1 cellular context compared by ENCODE assay signal in the genomic region with DNA sequence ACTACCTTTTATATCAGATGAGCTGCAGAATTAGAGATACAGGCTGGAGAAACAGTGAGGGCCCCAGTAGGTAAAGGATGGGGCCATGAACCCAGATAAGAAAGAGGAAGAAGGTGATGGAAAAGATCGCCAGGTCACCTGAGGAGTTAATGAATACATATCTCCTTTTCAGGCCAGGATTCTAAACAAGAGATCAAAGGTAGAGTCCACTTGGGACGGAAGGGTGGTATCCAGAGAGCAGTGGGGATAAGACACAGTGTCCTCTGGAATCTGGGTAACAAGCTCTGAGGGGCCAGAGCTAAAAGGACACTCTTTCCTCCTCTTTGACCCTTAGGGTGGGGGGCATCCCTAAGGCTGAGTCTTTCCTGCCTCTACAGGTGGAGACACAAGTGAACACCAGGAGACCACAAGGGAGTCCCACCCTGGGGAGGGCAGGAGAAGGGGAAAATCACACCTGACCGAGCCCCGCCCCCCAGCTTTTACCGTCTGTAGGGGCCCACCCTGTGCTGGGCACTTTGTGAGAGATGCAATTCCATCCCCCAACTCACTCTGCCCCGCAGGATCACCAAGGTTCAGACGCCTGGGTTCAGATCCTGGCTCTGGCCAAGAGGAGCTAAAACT.
TF ChIP-seq lines count a peak whose summit lies in the region.

No MANE protein-coding gene starts in this region.

TF ChIP-seq in HepG2, 621 proteins besides CTCF, POLR2A, EP300 and RAD21 (continued from another document and continues in another):
- no peak for TF ChIP-seq PRMT3 (CRISPR knock-in tag; IDR thresholded peaks at IDR 0.05; ENCODE audit: borderline replicate concordance, low read depth)
- TF ChIP-seq, protein P1, sequence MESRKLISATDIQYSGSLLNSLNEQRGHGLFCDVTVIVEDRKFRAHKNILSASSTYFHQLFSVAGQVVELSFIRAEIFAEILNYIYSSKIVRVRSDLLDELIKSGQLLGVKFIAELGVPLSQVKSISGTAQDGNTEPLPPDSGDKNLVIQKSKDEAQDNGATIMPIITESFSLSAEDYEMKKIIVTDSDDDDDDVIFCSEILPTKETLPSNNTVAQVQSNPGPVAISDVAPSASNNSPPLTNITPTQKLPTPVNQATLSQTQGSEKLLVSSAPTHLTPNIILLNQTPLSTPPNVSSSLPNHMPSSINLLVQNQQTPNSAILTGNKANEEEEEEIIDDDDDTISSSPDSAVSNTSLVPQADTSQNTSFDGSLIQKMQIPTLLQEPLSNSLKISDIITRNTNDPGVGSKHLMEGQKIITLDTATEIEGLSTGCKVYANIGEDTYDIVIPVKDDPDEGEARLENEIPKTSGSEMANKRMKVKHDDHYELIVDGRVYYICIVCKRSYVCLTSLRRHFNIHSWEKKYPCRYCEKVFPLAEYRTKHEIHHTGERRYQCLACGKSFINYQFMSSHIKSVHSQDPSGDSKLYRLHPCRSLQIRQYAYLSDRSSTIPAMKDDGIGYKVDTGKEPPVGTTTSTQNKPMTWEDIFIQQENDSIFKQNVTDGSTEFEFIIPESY (CRISPR knock-in tag; IDR thresholded peaks at IDR 0.05): no peak
- TF ChIP-seq, protein P2, sequence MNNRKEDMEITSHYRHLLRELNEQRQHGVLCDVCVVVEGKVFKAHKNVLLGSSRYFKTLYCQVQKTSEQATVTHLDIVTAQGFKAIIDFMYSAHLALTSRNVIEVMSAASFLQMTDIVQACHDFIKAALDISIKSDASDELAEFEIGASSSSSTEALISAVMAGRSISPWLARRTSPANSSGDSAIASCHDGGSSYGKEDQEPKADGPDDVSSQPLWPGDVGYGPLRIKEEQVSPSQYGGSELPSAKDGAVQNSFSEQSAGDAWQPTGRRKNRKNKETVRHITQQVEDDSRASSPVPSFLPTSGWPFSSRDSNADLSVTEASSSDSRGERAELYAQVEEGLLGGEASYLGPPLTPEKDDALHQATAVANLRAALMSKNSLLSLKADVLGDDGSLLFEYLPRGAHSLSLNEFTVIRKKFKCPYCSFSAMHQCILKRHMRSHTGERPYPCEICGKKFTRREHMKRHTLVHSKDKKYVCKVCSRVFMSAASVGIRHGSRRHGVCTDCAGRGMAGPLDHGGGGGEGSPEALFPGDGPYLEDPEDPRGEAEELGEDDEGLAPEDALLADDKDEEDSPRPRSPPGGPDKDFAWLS (CRISPR knock-in tag; IDR thresholded peaks at IDR 0.05; ENCODE audit: borderline replicate concordance): no peak
- no peak for TF ChIP-seq U2AF1 (optimal IDR thresholded peaks at IDR 0.05; ENCODE audit: low read depth, low read length)
- TF ChIP-seq, protein P3, sequence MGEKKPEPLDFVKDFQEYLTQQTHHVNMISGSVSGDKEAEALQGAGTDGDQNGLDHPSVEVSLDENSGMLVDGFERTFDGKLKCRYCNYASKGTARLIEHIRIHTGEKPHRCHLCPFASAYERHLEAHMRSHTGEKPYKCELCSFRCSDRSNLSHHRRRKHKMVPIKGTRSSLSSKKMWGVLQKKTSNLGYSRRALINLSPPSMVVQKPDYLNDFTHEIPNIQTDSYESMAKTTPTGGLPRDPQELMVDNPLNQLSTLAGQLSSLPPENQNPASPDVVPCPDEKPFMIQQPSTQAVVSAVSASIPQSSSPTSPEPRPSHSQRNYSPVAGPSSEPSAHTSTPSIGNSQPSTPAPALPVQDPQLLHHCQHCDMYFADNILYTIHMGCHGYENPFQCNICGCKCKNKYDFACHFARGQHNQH (CRISPR knock-in tag; IDR thresholded peaks at IDR 0.05): no peak; the same call in 1 of the 2 replicates
- no peak for TF ChIP-seq YEATS2 (CRISPR knock-in tag; IDR thresholded peaks at IDR 0.05; ENCODE audit: borderline replicate concordance)
- TF ChIP-seq, protein P4, sequence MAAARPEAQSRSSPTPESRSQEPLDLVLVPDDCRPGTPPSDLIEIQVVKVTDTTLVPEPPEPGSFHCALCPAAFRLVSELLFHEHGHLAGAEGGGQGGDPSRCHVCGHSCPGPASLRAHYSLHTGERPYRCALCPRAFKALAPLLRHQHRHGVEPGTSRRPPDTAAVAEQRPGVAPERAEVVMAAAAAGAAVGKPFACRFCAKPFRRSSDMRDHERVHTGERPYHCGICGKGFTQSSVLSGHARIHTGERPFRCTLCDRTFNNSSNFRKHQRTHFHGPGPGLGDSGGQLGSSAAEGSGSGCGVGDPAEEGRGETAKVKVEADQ (CRISPR knock-in tag; IDR thresholded peaks at IDR 0.05; ENCODE audit: borderline replicate concordance): no peak
- TF ChIP-seq ZNF616 (CRISPR knock-in tag; IDR thresholded peaks at IDR 0.05; ENCODE audit: low read depth): no peak
- no peak for TF ChIP-seq KLF11 (CRISPR knock-in tag; IDR thresholded peaks at IDR 0.05)
- peak; percentile 90 for TF ChIP-seq NR2F6 (IDR thresholded peaks at IDR 0.05)
- peak; percentile 73 for TF ChIP-seq NR2F6 (CRISPR knock-in tag; IDR thresholded peaks at IDR 0.05)
- TF ChIP-seq HMG20A (CRISPR knock-in tag; IDR thresholded peaks at IDR 0.05; ENCODE audit: borderline replicate concordance): peak; percentile 32; the same call in 1 of the 2 replicates
- no peak for TF ChIP-seq ZNF496 (CRISPR knock-in tag; IDR thresholded peaks at IDR 0.05; ENCODE audit: insufficient replicate concordance)
- TF ChIP-seq ZNF530 (CRISPR knock-in tag; IDR thresholded peaks at IDR 0.05; ENCODE audit: low read depth): no peak
- peak; percentile 41; the same call in 1 of the 2 replicates for TF ChIP-seq ZMYM3 (CRISPR knock-in tag; IDR thresholded peaks at IDR 0.05)
- peak; percentile 25; the same call in 1 of the 2 replicates for TF ChIP-seq SIX1 (CRISPR knock-in tag; IDR thresholded peaks at IDR 0.05; ENCODE audit: borderline replicate concordance)
- no peak for TF ChIP-seq FIP1L1 (IDR thresholded peaks at IDR 0.05; ENCODE audit: borderline replicate concordance, insufficient read depth, low read depth, low read length)
- TF ChIP-seq NCOA1 (CRISPR knock-in tag; IDR thresholded peaks at IDR 0.05): no peak
- peak; percentile 61; the same call in 1 of the 2 replicates for TF ChIP-seq ZNF264 (CRISPR knock-in tag; IDR thresholded peaks at IDR 0.05)
- TF ChIP-seq IRX3 (CRISPR knock-in tag; IDR thresholded peaks at IDR 0.05; ENCODE audit: borderline replicate concordance, low read depth): no peak
- TF ChIP-seq ZNF672 (CRISPR knock-in tag; IDR thresholded peaks at IDR 0.05): no peak
- TF ChIP-seq, protein P5, sequence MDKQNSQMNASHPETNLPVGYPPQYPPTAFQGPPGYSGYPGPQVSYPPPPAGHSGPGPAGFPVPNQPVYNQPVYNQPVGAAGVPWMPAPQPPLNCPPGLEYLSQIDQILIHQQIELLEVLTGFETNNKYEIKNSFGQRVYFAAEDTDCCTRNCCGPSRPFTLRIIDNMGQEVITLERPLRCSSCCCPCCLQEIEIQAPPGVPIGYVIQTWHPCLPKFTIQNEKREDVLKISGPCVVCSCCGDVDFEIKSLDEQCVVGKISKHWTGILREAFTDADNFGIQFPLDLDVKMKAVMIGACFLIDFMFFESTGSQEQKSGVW (CRISPR knock-in tag; IDR thresholded peaks at IDR 0.05; ENCODE audit: borderline replicate concordance): no peak
- TF ChIP-seq, protein P6, sequence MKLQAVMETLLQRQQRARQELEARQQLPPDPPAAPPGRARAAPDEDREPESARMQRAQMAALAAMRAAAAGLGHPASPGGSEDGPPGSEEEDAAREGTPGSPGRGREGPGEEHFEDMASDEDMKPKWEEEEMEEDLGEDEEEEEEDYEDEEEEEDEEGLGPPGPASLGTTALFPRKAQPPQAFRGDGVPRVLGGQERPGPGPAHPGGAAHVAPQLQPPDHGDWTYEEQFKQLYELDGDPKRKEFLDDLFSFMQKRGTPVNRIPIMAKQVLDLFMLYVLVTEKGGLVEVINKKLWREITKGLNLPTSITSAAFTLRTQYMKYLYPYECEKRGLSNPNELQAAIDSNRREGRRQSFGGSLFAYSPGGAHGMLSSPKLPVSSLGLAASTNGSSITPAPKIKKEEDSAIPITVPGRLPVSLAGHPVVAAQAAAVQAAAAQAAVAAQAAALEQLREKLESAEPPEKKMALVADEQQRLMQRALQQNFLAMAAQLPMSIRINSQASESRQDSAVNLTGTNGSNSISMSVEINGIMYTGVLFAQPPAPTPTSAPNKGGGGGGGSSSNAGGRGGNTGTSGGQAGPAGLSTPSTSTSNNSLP (IDR thresholded peaks at IDR 0.05; ENCODE audit: low read depth, low read length): no peak
- TF ChIP-seq, protein P7, sequence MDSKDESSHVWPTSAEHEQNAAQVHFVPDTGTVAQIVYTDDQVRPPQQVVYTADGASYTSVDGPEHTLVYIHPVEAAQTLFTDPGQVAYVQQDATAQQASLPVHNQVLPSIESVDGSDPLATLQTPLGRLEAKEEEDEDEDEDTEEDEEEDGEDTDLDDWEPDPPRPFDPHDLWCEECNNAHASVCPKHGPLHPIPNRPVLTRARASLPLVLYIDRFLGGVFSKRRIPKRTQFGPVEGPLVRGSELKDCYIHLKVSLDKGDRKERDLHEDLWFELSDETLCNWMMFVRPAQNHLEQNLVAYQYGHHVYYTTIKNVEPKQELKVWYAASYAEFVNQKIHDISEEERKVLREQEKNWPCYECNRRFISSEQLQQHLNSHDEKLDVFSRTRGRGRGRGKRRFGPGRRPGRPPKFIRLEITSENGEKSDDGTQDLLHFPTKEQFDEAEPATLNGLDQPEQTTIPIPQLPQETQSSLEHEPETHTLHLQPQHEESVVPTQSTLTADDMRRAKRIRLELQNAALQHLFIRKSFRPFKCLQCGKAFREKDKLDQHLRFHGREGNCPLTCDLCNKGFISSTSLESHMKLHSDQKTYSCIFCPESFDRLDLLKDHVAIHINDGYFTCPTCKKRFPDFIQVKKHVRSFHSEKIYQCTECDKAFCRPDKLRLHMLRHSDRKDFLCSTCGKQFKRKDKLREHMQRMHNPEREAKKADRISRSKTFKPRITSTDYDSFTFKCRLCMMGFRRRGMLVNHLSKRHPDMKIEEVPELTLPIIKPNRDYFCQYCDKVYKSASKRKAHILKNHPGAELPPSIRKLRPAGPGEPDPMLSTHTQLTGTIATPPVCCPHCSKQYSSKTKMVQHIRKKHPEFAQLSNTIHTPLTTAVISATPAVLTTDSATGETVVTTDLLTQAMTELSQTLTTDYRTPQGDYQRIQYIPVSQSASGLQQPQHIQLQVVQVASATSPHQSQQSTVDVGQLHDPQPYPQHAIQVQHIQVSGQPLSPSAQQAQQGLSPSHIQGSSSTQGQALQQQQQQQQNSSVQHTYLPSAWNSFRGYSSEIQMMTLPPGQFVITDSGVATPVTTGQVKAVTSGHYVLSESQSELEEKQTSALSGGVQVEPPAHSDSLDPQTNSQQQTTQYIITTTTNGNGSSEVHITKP (CRISPR knock-in tag; IDR thresholded peaks at IDR 0.05; ENCODE audit: low read depth): peak; percentile 69
- no peak for TF ChIP-seq GABPA (IDR thresholded peaks at IDR 0.05; ENCODE audit: low read depth, low read length)
- peak; percentile 54; the same call in 1 of the 2 replicates for TF ChIP-seq GABPA (CRISPR knock-in tag; IDR thresholded peaks at IDR 0.05; ENCODE audit: low read depth)
- TF ChIP-seq, protein P8, sequence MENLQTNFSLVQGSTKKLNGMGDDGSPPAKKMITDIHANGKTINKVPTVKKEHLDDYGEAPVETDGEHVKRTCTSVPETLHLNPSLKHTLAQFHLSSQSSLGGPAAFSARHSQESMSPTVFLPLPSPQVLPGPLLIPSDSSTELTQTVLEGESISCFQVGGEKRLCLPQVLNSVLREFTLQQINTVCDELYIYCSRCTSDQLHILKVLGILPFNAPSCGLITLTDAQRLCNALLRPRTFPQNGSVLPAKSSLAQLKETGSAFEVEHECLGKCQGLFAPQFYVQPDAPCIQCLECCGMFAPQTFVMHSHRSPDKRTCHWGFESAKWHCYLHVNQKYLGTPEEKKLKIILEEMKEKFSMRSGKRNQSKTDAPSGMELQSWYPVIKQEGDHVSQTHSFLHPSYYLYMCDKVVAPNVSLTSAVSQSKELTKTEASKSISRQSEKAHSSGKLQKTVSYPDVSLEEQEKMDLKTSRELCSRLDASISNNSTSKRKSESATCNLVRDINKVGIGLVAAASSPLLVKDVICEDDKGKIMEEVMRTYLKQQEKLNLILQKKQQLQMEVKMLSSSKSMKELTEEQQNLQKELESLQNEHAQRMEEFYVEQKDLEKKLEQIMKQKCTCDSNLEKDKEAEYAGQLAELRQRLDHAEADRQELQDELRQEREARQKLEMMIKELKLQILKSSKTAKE (CRISPR knock-in tag; IDR thresholded peaks at IDR 0.05; ENCODE audit: borderline replicate concordance): no peak
- TF ChIP-seq REPIN1 (CRISPR knock-in tag; IDR thresholded peaks at IDR 0.05; ENCODE audit: borderline replicate concordance, low read depth): no peak
- no peak for TF ChIP-seq ERF (CRISPR knock-in tag; IDR thresholded peaks at IDR 0.05)
- peak; percentile 57 for TF ChIP-seq RCOR2 (CRISPR knock-in tag; IDR thresholded peaks at IDR 0.05)
- TF ChIP-seq, protein P9, sequence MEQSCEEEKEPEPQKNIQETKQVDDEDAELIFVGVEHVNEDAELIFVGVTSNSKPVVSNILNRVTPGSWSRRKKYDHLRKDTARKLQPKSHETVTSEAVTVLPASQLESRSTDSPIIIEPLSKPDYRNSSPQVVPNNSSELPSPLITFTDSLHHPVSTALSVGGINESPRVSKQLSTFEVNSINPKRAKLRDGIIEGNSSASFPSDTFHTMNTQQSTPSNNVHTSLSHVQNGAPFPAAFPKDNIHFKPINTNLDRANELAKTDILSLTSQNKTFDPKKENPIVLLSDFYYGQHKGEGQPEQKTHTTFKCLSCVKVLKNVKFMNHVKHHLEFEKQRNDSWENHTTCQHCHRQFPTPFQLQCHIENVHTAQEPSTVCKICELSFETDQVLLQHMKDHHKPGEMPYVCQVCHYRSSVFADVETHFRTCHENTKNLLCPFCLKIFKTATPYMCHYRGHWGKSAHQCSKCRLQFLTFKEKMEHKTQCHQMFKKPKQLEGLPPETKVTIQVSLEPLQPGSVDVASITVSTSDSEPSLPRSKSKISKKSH (CRISPR knock-in tag; IDR thresholded peaks at IDR 0.05; ENCODE audit: borderline replicate concordance): no peak
- no peak for TF ChIP-seq AGO1 (IDR thresholded peaks at IDR 0.05; ENCODE audit: low read depth, low read length, poor library complexity, severe bottlenecking)
- TF ChIP-seq ATF7-NPFF (CRISPR knock-in tag; IDR thresholded peaks at IDR 0.05; ENCODE audit: low read depth): no peak
- no peak for TF ChIP-seq ZNF354B (CRISPR knock-in tag; IDR thresholded peaks at IDR 0.05)
- TF ChIP-seq RXRA (CRISPR knock-in tag; IDR thresholded peaks at IDR 0.05): no peak; the same call in 1 of the 2 replicates
- no peak for TF ChIP-seq ETV6 (CRISPR knock-in tag; conservative IDR thresholded peaks at IDR 0.05)
- no peak for TF ChIP-seq HDAC6 (IDR thresholded peaks at IDR 0.05; ENCODE audit: low read depth, low read length)
- TF ChIP-seq FOXA3 (CRISPR knock-in tag; IDR thresholded peaks at IDR 0.05): peak; percentile 64
- TF ChIP-seq, protein P10, sequence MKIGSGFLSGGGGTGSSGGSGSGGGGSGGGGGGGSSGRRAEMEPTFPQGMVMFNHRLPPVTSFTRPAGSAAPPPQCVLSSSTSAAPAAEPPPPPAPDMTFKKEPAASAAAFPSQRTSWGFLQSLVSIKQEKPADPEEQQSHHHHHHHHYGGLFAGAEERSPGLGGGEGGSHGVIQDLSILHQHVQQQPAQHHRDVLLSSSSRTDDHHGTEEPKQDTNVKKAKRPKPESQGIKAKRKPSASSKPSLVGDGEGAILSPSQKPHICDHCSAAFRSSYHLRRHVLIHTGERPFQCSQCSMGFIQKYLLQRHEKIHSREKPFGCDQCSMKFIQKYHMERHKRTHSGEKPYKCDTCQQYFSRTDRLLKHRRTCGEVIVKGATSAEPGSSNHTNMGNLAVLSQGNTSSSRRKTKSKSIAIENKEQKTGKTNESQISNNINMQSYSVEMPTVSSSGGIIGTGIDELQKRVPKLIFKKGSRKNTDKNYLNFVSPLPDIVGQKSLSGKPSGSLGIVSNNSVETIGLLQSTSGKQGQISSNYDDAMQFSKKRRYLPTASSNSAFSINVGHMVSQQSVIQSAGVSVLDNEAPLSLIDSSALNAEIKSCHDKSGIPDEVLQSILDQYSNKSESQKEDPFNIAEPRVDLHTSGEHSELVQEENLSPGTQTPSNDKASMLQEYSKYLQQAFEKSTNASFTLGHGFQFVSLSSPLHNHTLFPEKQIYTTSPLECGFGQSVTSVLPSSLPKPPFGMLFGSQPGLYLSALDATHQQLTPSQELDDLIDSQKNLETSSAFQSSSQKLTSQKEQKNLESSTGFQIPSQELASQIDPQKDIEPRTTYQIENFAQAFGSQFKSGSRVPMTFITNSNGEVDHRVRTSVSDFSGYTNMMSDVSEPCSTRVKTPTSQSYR (CRISPR knock-in tag; IDR thresholded peaks at IDR 0.05; ENCODE audit: borderline replicate concordance): no peak
- TF ChIP-seq YEATS4 (CRISPR knock-in tag; IDR thresholded peaks at IDR 0.05; ENCODE audit: borderline replicate concordance): no peak
